8 cellular contexts compared by ENCODE assay signal in the genomic region with DNA sequence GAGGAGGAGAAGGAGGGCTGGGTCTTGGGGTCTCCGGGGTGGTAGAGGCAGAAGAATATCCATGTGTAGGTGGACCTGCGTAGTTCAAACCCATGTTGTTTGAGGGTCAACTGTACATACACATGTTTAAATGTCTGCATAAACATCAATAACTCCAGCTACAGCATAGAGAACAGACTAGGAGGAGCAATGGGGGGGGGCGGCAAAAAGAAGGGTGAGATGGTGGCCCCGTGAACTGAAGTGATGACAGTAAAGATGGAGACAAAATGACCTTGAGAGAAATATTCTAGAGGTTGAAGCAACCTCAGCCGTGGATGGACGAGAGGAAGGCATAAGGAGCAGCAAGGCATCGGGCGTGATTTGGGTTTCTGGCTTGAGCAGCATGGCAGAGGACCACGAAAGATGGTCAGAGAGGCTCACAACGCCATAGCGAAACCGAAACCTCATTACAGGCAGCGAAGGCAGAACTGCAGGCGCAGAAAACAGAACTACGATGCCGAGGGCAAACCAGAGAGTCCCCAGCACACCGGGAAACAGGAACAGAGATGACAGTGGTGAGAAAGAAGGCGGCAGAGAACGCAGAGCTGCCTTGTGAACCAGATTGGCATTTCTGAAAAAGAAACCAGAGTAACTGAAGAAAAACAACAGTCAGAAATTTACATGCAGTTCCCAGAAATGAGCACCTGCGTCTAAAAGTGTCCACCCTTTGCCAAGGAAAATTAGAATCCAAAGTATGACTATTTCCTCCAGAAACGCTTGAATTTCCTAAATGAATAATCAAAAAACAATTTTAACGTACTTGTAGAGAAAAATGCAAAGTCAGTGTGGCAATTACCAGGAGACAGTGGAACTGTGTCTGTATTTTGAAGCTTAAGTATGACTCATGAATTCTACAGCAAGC. TPM values are rescaled to one million over a fixed set of nuclear protein-coding genes. Genes with fewer than 3 reads are reported as not detected.
A peak's percentile ranks its signal among the peaks of the same experiment; 100 is the strongest.
DNase-seq lines count a peak whose midpoint lies in the region; ATAC-seq and TF ChIP-seq lines count a peak whose summit lies in the region.

No MANE protein-coding gene starts in this region.

- no peaks in the 10 kb centered on the region for H3K36me3 ChIP-seq in spleen

- intact Hi-C loops in spleen (cut with DNase I; ENCODE audit: low total_unique reads), result loop anchor here (5.0 to 10.0 kb wide), 3 partner anchors 207 to 457 kb away; partner anchors contain the start of gene IRF2

- peaks cover 3 to 60% (median 47%) of the 10 kb centered on the region in 6 donors for H3K4me1 ChIP-seq in spleen

- DNase-seq in AG08396 (ENCODE audit: low spot score) (peak; percentile 67), RKO (ENCODE audit: low spot score) (peak; percentile 94), glomerular visceral epithelial cell (ENCODE audit: extremely low spot score) (peak; percentile 57), spleen (peak; percentile 91), NCI-H1930 (lab: John Stamatoyannopoulos, UW) (no peak)
- peak; percentile 61 for DNase-seq in activated T-helper 9 cell treated with anti-CD3 and anti-CD28 coated beads, Interleukin-2, amount 50 U/mL, for 16 hours (ENCODE audit: low read depth)

- H3K9me3 ChIP-seq in spleen, result peaks cover 0 to 6% (median 0%) of the 10 kb centered on the region in 8 donors

- ATAC-seq in GM19043 (IDR thresholded peaks at IDR 0.05; ENCODE audit: low read depth, unreplicated experiment) (peak; percentile 73), HG03196 (IDR thresholded peaks at IDR 0.05; ENCODE audit: unreplicated experiment) (peak; percentile 71)

- peak overlapping the region; percentile 73 to 95 (median 92) for H3K27ac ChIP-seq in spleen

- WGBS in spleen, 5 donors, result 31 to 48% (median 41%) methylated on average over 22 of the region's 22 CpGs

- H3K27me3 ChIP-seq in spleen (replicated peaks in 1 of 7), result no peaks in the 10 kb centered on the region

- peak overlapping the region in 5 of 8 donors; percentile 11 to 64 (median 29) for H3K4me3 ChIP-seq in spleen

- peak in 1 of 11 experiments; percentile 15 for TF ChIP-seq CTCF in spleen (IDR thresholded peaks at IDR 0.05 in 8 of 11, conservative IDR thresholded peaks at IDR 0.05 in 3 of 11)

- peak in 1 of 3 donors; percentile 75 for TF ChIP-seq POLR2A in spleen (IDR thresholded peaks at IDR 0.05)

RNA-seq across cellular contexts. Expression of gene ENPP6, which starts 50.2 kb away (rescaled TPM):
- 1 to 10 TPM in 5 of 7 donors, under 1 TPM in 2; 0.74 to 2.4 (median 1.2) TPM for total RNA-seq in spleen
- 1 to 10 TPM in 1 of 3 donors, under 1 TPM in 2; 0.23 to 1.3 (median 0.33) TPM for polyA plus RNA-seq in spleen

Comparison
In these comparisons a context has a peak if more than half of its experiments do, and no peak if none do; other contexts are left out.
1. DNase-seq: peak in AG08396 (single experiment), RKO (single experiment), activated T-helper 9 cell treated with anti-CD3 and anti-CD28 coated beads, Interleukin-2, amount 50 U/mL, for 16 hours (single experiment), glomerular visceral epithelial cell (single experiment) and spleen (single experiment); none in NCI-H1930 (0 of 2).